6 cellular contexts compared by ENCODE assay signal in genomic region chr5:61821561-61821960, GRCh38.
"Had no signal": no experiment of that assay in that cellular context is flagged by ENCODE, and none has a peak within 500 bp of the region (broad histone marks: within the 10 kb centered on the region; RNA-seq: fewer than 3 reads in every experiment).

No MANE protein-coding gene starts in this region.

- H3K4me2 ChIP-seq: GM23338 had no signal

- H3K4me3 ChIP-seq: GM23338, K562 had no signal

- ATAC-seq: GM23338, K562 had no signal

- H2AFZ ChIP-seq: GM23338 had no signal

- DNase-seq: H9, HCEC 1CT, IMR-90, KG1 had no signal
